26 cellular contexts compared by ENCODE assay signal in genomic region chr22:41030891-41031290, GRCh38.
DNase-seq lines count a peak whose midpoint lies in the region; ATAC-seq and TF ChIP-seq lines count a peak whose summit lies in the region.
"Had no signal": no experiment of that assay in that cellular context is flagged by ENCODE, and none has a peak within 500 bp of the region (broad histone marks: within the 10 kb centered on the region; RNA-seq: fewer than 3 reads in every experiment).

No MANE protein-coding gene starts in this region.

- no peaks in the 10 kb centered on the region for H3K27me3 ChIP-seq in psoas muscle (ENCODE audit: insufficient read depth in 3 of 3, low read length in 2 of 3)
- H3K27me3 ChIP-seq: body of pancreas, right lobe of liver, SJCRH30, upper lobe of left lung had no signal

- WGBS in psoas muscle, 3 donors = 84 to 90% (median 87%) methylated on average over 4 of the region's 4 CpGs

- no peaks in the 10 kb centered on the region for H3K9me3 ChIP-seq in psoas muscle
- H3K9me3 ChIP-seq: body of pancreas, right lobe of liver, SJCRH30, upper lobe of left lung had no signal

- no peak for ATAC-seq in psoas muscle
- no peak for ATAC-seq in GM18511 (IDR thresholded peaks at IDR 0.05; ENCODE audit: unreplicated experiment)
- ATAC-seq: activated CD4-positive, alpha-beta T cell treated with anti-CD3 and anti-CD28 coated beads for 36 hours; body of pancreas; effector memory CD8-positive, alpha-beta T cell; esophagus mucosa; left lobe of liver; natural killer cell treated with Interleukin-12 subunit alpha and Interleukin-12 subunit beta and Interleukin-15 and Interleukin-18, amount 100 ng/mL, for 72 hours; Panc1; right lobe of liver; T-cell had no signal

- no peaks in the 10 kb centered on the region for H3K4me1 ChIP-seq in psoas muscle
- H3K4me1 ChIP-seq: body of pancreas, parathyroid adenoma, right lobe of liver, SJCRH30 had no signal

- H3K4me3 ChIP-seq in AG09309 (ENCODE audit: control insufficient read depth, low read depth, low read length) (no peak overlapping the region), psoas muscle (no peak overlapping the region)
- H3K4me3 ChIP-seq: body of pancreas, right lobe of liver, SJCRH30, upper lobe of left lung had no signal

- TF ChIP-seq CTCF in AG09309 (IDR thresholded peaks at IDR 0.05; ENCODE audit: control insufficient read depth, insufficient read depth, low read depth, low read length, missing control alignments) (no peak), psoas muscle (IDR thresholded peaks at IDR 0.05) (no peak)

- DNase-seq in AG09309 (ENCODE audit: low read depth) (peak; percentile 61), HT1080 (ENCODE audit: low read depth) (peak; percentile 32), astrocyte of the hippocampus (ENCODE audit: low read depth, low spot score) (peak; percentile 84), glomerular visceral epithelial cell (ENCODE audit: extremely low spot score) (peak; percentile 20), psoas muscle (no peak), NCI-H2107 (lab: John Stamatoyannopoulos, UW) (no peak), middle frontal gyrus (ENCODE audit: extremely low spot score, low spot score) (no peak)
- DNase-seq: activated CD4-positive, alpha-beta T cell treated with anti-CD3 and anti-CD28 coated beads for 36 hours; activated naive CD4-positive, alpha-beta T cell treated with anti-CD3 and anti-CD28 coated beads, Interleukin-2, amount 50 U/mL, for 16 hours; body of pancreas; effector memory CD8-positive, alpha-beta T cell; head of caudate nucleus; NCI-H1105; NCI-H2081; NCI-H510A; right lobe of liver; SJCRH30; stimulated activated CD8-positive, alpha-beta memory T cell treated with anti-CD3 and anti-CD28 coated beads, Interleukin-4, amount 100 ng/mL, for 48 hours; T-cell had no signal

- no peaks in the 10 kb centered on the region for H3K36me3 ChIP-seq in psoas muscle (ENCODE audit: insufficient read depth in 1 of 2, low read depth in 1 of 2)
- H3K36me3 ChIP-seq: right lobe of liver, SJCRH30, upper lobe of left lung had no signal

- no peak overlapping the region for H3K27ac ChIP-seq in psoas muscle
- H3K27ac ChIP-seq: body of pancreas, parathyroid adenoma, right lobe of liver, SJCRH30, upper lobe of left lung had no signal

- intact Hi-C loops in psoas muscle (cut with DNase I) = no loop called here

Comparison
In these comparisons a context has a peak if more than half of its experiments do, and no peak if none do; other contexts are left out.
1. DNase-seq: peak in AG09309 (single experiment), HT1080 (single experiment), astrocyte of the hippocampus (single experiment) and glomerular visceral epithelial cell (single experiment); none in psoas muscle (0 of 2), NCI-H2107 (single experiment) and middle frontal gyrus (single experiment).